Comparison of ENCODE assay signal across 8 cellular contexts in the genomic region with DNA sequence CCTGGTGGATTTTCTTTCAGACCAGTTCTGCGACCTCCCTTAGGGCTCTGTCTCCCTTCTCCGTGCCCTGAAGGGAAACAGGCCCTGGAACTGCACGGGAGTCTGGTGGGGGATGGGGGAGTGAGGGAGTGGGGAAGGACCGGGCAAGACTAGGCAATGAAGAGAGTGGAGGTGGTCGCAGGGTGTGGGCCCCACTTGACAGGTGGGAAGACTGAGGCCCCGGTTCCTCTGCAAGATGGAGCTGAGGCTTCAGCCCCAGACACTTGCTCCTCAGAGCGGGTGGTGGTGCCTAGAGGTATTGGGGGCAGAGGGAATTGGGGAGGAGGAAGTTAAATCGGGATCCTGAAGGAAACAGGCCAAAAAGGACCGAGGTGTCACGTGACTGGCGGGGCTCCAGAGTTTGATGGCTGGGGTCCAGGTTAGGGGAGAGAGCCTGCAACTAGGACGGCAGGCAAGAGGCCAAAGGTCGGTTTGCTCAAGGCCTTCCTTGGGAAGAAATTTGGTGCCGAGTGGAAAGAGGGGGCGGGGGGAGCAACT. TPM values are rescaled to one million over a fixed set of nuclear protein-coding genes. Genes with fewer than 3 reads are reported as not detected.
DNase-seq lines count a peak whose midpoint lies in the region; ATAC-seq and TF ChIP-seq lines count a peak whose summit lies in the region.

No MANE protein-coding gene starts in this region.

- H3K4me3 Mint-ChIP-seq in CD4-positive, alpha-beta memory T cell = peak overlapping the region; percentile 44 to 77 (median 71)
- peak overlapping the region; percentile 4 to 67 (median 48) for H3K4me3 Mint-ChIP-seq in naive thymus-derived CD8-positive, alpha-beta T cell

- H3K4me1 ChIP-seq in CD4-positive, alpha-beta memory T cell (ENCODE audit: insufficient read depth, low read length) = peaks cover 21% of the 10 kb centered on the region
- no peaks in the 10 kb centered on the region for H3K4me1 ChIP-seq in RWPE2 (ENCODE audit: insufficient read depth, poor library complexity, severe bottlenecking)
- H3K4me1 ChIP-seq in esophagus squamous epithelium = peaks cover 19 to 45% (median 32%) of the 10 kb centered on the region in 3 donors

- DNase-seq in CD4-positive, alpha-beta memory T cell = no peak
- DNase-seq in RWPE2 (ENCODE audit: low spot score) = no peak
- no peak for DNase-seq in esophagus squamous epithelium (lab: John Stamatoyannopoulos, UW)
- DNase-seq in naive thymus-derived CD8-positive, alpha-beta T cell = no peak
- no peak for DNase-seq in NCI-H1694 treated with DMSO at 0.1 percent for 48 hours (lab: John Stamatoyannopoulos, UW)
- no peak for DNase-seq in activated CD4-positive, CD25-positive, alpha-beta regulatory T cell (lab: John Stamatoyannopoulos, UW)
- DNase-seq in activated CD8-positive, alpha-beta memory T cell treated with anti-CD3 and anti-CD28 coated beads for 24 hours = no peak
- DNase-seq in islet precursor cell = no peak

- peaks cover 0 to 2% of the 10 kb centered on the region in 2 donors for H3K36me3 Mint-ChIP-seq in CD4-positive, alpha-beta memory T cell
- peaks cover 0 to 3% (median 0%) of the 10 kb centered on the region in 3 donors for H3K36me3 Mint-ChIP-seq in naive thymus-derived CD8-positive, alpha-beta T cell

- H3K27ac Mint-ChIP-seq in CD4-positive, alpha-beta memory T cell = peak overlapping the region in 4 of 7 donors; percentile 46 to 77 (median 55)
- H3K27ac Mint-ChIP-seq in naive thymus-derived CD8-positive, alpha-beta T cell = peak overlapping the region in 3 of 10 donors; percentile 40 to 75 (median 60)

- WGBS in esophagus squamous epithelium, 2 donors = 9 to 18% methylated on average over 11 to 13 of the region's 15 CpGs

- no peaks in the 10 kb centered on the region for H3K27me3 Mint-ChIP-seq in CD4-positive, alpha-beta memory T cell
- H3K27me3 Mint-ChIP-seq in naive thymus-derived CD8-positive, alpha-beta T cell = peaks cover 0 to 1% (median 0%) of the 10 kb centered on the region in 5 donors

- TF ChIP-seq CTCF in RWPE2 (IDR thresholded peaks at IDR 0.05; ENCODE audit: poor library complexity, severe bottlenecking) (no peak), esophagus squamous epithelium (IDR thresholded peaks at IDR 0.05) (no peak)

- peaks cover 10 to 36% (median 21%) of the 10 kb centered on the region in 4 donors for H3K4me1 Mint-ChIP-seq in CD4-positive, alpha-beta memory T cell
- H3K4me1 Mint-ChIP-seq in naive thymus-derived CD8-positive, alpha-beta T cell = peaks cover 18 to 43% (median 29%) of the 10 kb centered on the region in 4 donors

- H3K9me3 ChIP-seq in CD4-positive, alpha-beta memory T cell (ENCODE audit: control insufficient read depth in 1 of 2, low read length in 2 of 2) = no peaks in the 10 kb centered on the region
- H3K9me3 ChIP-seq in RWPE2 (ENCODE audit: severe bottlenecking) = no peaks in the 10 kb centered on the region
- no peaks in the 10 kb centered on the region for H3K9me3 ChIP-seq in esophagus squamous epithelium

- no peak for TF ChIP-seq POLR2A in esophagus squamous epithelium (IDR thresholded peaks at IDR 0.05)

- ATAC-seq in RWPE2 (ENCODE audit: low read depth) = no peak
- peak in 1 of 2 donors; percentile 6 for ATAC-seq in naive thymus-derived CD8-positive, alpha-beta T cell

- H3K27me3 ChIP-seq in CD4-positive, alpha-beta memory T cell (ENCODE audit: insufficient read depth, low read length) = no peaks in the 10 kb centered on the region
- H3K27me3 ChIP-seq in RWPE2 (ENCODE audit: insufficient read depth, poor library complexity, severe bottlenecking) = no peaks in the 10 kb centered on the region
- H3K27me3 ChIP-seq in esophagus squamous epithelium = no peaks in the 10 kb centered on the region

- intact Hi-C loops in CD4-positive, alpha-beta memory T cell (cut with micrococcal nuclease) = no loop called here
- intact Hi-C loops in esophagus squamous epithelium (cut with DNase I) = no loop called here

- no peaks in the 10 kb centered on the region for H3K9me3 Mint-ChIP-seq in CD4-positive, alpha-beta memory T cell
- H3K9me3 Mint-ChIP-seq in naive thymus-derived CD8-positive, alpha-beta T cell = no peaks in the 10 kb centered on the region

- POLR2A ChIA-PET in CD4-positive, alpha-beta memory T cell (lab: Charles Lee; ENCODE audit: partially characterized antibody) = interaction anchor here (0.8 to 3.9 kb wide), 6 partner anchors 8 to 374 kb away, joined by 3 to 20 read pairs (median 6); a partner anchor contains a TSS
- POLR2A ChIA-PET in naive thymus-derived CD8-positive, alpha-beta T cell (lab: Charles Lee) = interaction anchor here (1.6 kb wide), 1 partner anchor 34 kb away, joined by 4 read pairs; no protein-coding TSS in a partner anchor

- no peaks in the 10 kb centered on the region for H3K36me3 ChIP-seq in CD4-positive, alpha-beta memory T cell (ENCODE audit: insufficient read depth, low read length)
- H3K36me3 ChIP-seq in RWPE2 (ENCODE audit: low read depth) (no peaks in the 10 kb centered on the region), esophagus squamous epithelium (peaks cover 0 to 9% (median 4%) of the 10 kb centered on the region in 3 donors)

- H3K4me3 ChIP-seq in CD4-positive, alpha-beta memory T cell (ENCODE audit: low read length in 2 of 2) = peak overlapping the region in 1 of 2 donors; percentile 45
- H3K4me3 ChIP-seq in RWPE2 (ENCODE audit: severe bottlenecking) = peak overlapping the region; percentile 49
- peak overlapping the region; percentile 41 to 78 (median 64) for H3K4me3 ChIP-seq in esophagus squamous epithelium

- CTCF ChIA-PET in CD4-positive, alpha-beta memory T cell (lab: Charles Lee; ENCODE audit: partially characterized antibody) = no interaction called here

- H3K27ac ChIP-seq in CD4-positive, alpha-beta memory T cell (ENCODE audit: low read depth, low read length) = no peak overlapping the region
- H3K27ac ChIP-seq in RWPE2 (ENCODE audit: poor library complexity, severe bottlenecking) (no peak overlapping the region), esophagus squamous epithelium (peak overlapping the region; percentile 72 to 90 (median 89))

RNA-seq across cellular contexts. Expression of a gene that starts 0.6 kb away (rescaled TPM):
- total RNA-seq in CD4-positive, alpha-beta memory T cell = 1 to 10 TPM; 2.1 to 2.6 TPM
- polyA plus RNA-seq in CD4-positive, alpha-beta memory T cell = 1 to 10 TPM; 3.5 to 5.8 TPM
- 10 to 100 TPM in 2 of 4 donors, 1 to 10 TPM in 2; 2.9 to 19.6 (median 7.6) TPM for total RNA-seq in esophagus squamous epithelium
- total RNA-seq in naive thymus-derived CD8-positive, alpha-beta T cell = under 1 TPM; 0.31 to 0.96 TPM
- 1 to 10 TPM in 2 of 3 donors, under 1 TPM in 1; 0.17 to 1.1 (median 1.1) TPM for polyA plus RNA-seq in naive thymus-derived CD8-positive, alpha-beta T cell

RNA-seq across cellular contexts. Expression of a gene that starts 20.6 kb away (rescaled TPM):
- total RNA-seq in CD4-positive, alpha-beta memory T cell = 10 to 100 TPM; 40.4 to 46.9 TPM
- polyA plus RNA-seq in CD4-positive, alpha-beta memory T cell = 10 to 100 TPM; 29.2 to 31.5 TPM
- total RNA-seq in esophagus squamous epithelium = 10 to 100 TPM in 2 of 4 donors, 1 to 10 TPM in 2; 9.5 to 20.6 (median 10.5) TPM
- total RNA-seq in naive thymus-derived CD8-positive, alpha-beta T cell = 10 to 100 TPM; 25.7 to 27.0 TPM
- polyA plus RNA-seq in naive thymus-derived CD8-positive, alpha-beta T cell = 10 to 100 TPM; 15.3 to 20.7 (median 18.0) TPM

RNA-seq across cellular contexts. Expression of a gene that starts 21.9 kb away (rescaled TPM):
- 10 to 100 TPM; 37.6 to 41.4 TPM for total RNA-seq in CD4-positive, alpha-beta memory T cell
- polyA plus RNA-seq in CD4-positive, alpha-beta memory T cell = 10 to 100 TPM; 35.3 to 54.6 TPM
- total RNA-seq in esophagus squamous epithelium = 10 to 100 TPM; 34.7 to 54.4 (median 44.8) TPM
- 10 to 100 TPM; 33.3 to 35.9 TPM for total RNA-seq in naive thymus-derived CD8-positive, alpha-beta T cell
- polyA plus RNA-seq in naive thymus-derived CD8-positive, alpha-beta T cell = 10 to 100 TPM; 38.2 to 51.2 (median 44.1) TPM

RNA-seq across cellular contexts. Expression of a gene that starts 22.5 kb away (rescaled TPM):
- 100 to 1,000 TPM; 164 to 168 TPM for total RNA-seq in CD4-positive, alpha-beta memory T cell
- polyA plus RNA-seq in CD4-positive, alpha-beta memory T cell = 100 to 1,000 TPM; 235 to 287 TPM
- 100 to 1,000 TPM; 125 to 244 (median 167) TPM for total RNA-seq in esophagus squamous epithelium
- total RNA-seq in naive thymus-derived CD8-positive, alpha-beta T cell = 100 to 1,000 TPM; 134 to 146 TPM
- polyA plus RNA-seq in naive thymus-derived CD8-positive, alpha-beta T cell = 100 to 1,000 TPM; 201 to 229 (median 225) TPM

RNA-seq across cellular contexts. Expression of a gene that starts 38.8 kb away (rescaled TPM):
- total RNA-seq in CD4-positive, alpha-beta memory T cell = 10 to 100 TPM; 40.4 to 40.5 TPM
- 10 to 100 TPM in 1 of 2 donors, 1 to 10 TPM in 1; 3.0 to 23.3 TPM for polyA plus RNA-seq in CD4-positive, alpha-beta memory T cell
- 10 to 100 TPM in 3 of 4 donors, 1 to 10 TPM in 1; 9.8 to 18.3 (median 15.4) TPM for total RNA-seq in esophagus squamous epithelium
- total RNA-seq in naive thymus-derived CD8-positive, alpha-beta T cell = 10 to 100 TPM; 41.2 to 43.9 TPM
- 10 to 100 TPM in 2 of 3 donors, 1 to 10 TPM in 1; 8.8 to 24.9 (median 10.8) TPM for polyA plus RNA-seq in naive thymus-derived CD8-positive, alpha-beta T cell

Comparison
In these comparisons a context has a peak if more than half of its experiments do, and no peak if none do; other contexts are left out.
1. H3K27ac ChIP-seq: peak in esophagus squamous epithelium (4 of 4); none in CD4-positive, alpha-beta memory T cell (single experiment) and RWPE2 (single experiment).